In genomic region chrX:110914281-110914680, GRCh38 we compare ENCODE assay signal across 31 cellular contexts.
"Had no signal": no experiment of that assay in that cellular context is flagged by ENCODE, and none has a peak within 500 bp of the region (broad histone marks: within the 10 kb centered on the region; RNA-seq: fewer than 3 reads in every experiment).

No MANE protein-coding gene starts in this region.

- H3K27ac Mint-ChIP-seq: activated naive CD4-positive, alpha-beta T cell treated with anti-CD3 and anti-CD28 coated beads, Interleukin-2, amount 50 U/mL, for 72 hours; activated T-cell treated with anti-CD3 and anti-CD28 coated beads, Interleukin-2, amount 50 U/mL, for 72 hours; mesothelial cell of epicardium; T-helper 2 cell treated with Interferon-gamma antibody and Interleukin-4, amounts not matched to agents 5 μg/mL and 100 μg/mL, for 36 hours; type B pancreatic cell had no signal

- H3K27me3 Mint-ChIP-seq: central memory CD8-positive, alpha-beta T cell; type B pancreatic cell had no signal

- H3K4me3 ChIP-seq: esophagus muscularis mucosa, right lobe of liver, skin epidermis, testis, uterus had no signal

- H3K4me3 Mint-ChIP-seq: activated T-cell treated with anti-CD3 and anti-CD28 coated beads, Interleukin-2, amount 50 U/mL, for 72 hours; central memory CD8-positive, alpha-beta T cell; mesothelial cell of epicardium; naive thymus-derived CD4-positive, alpha-beta T cell; T-helper 2 cell treated with Interferon-gamma antibody and Interleukin-4, amounts not matched to agents 5 μg/mL and 100 μg/mL, for 36 hours; type B pancreatic cell had no signal

- DNase-seq: activated CD4-positive, alpha-beta T cell treated with anti-CD3 and anti-CD28 coated beads for 4 hours; activated CD4-positive, alpha-beta T cell treated with anti-CD3 and anti-CD28 coated beads, Interleukin-2, amount 50 U/mL, for 4 hours; activated naive CD4-positive, alpha-beta T cell; activated T-cell treated with anti-CD3 and anti-CD28 coated beads for 4 hours; activated T-cell treated with anti-CD3 and anti-CD28 coated beads, Interleukin-2, amount 50 U/mL, for 72 hours; dermis blood vessel endothelial cell; effector CD4-positive, alpha-beta T cell; glutamatergic neuron; left ventricle myocardium superior; naive thymus-derived CD4-positive, alpha-beta T cell; nucleus accumbens; posterior cingulate gyrus; right lobe of liver; stimulated activated CD4-positive, alpha-beta T cell treated with anti-CD3 and anti-CD28 coated beads, Interleukin-12 subunit alpha, Interleukin-12 subunit beta, amount 100 ng/mL, for 4 hours; stimulated activated CD4-positive, alpha-beta T cell treated with anti-CD3 and anti-CD28 coated beads, Interleukin-4, amount 100 ng/mL, for 1 hour; stimulated activated naive CD8-positive, alpha-beta T cell treated with anti-CD3 and anti-CD28 coated beads, Interleukin-15, Interleukin-2, amounts not matched to agents 100 U/mL and 50 U/mL, for 24 hours; T-helper 1 cell; testis; uterus had no signal

- H3K4me1 Mint-ChIP-seq: central memory CD8-positive, alpha-beta T cell; naive thymus-derived CD4-positive, alpha-beta T cell had no signal

- H3K27me3 ChIP-seq: esophagus muscularis mucosa, right lobe of liver, testis, uterus had no signal

- H3K36me3 ChIP-seq: esophagus muscularis mucosa, right lobe of liver, uterus had no signal

- H3K9me3 ChIP-seq: esophagus muscularis mucosa, right lobe of liver, testis, uterus had no signal

- H3K4me1 ChIP-seq: esophagus muscularis mucosa, right lobe of liver, testis, uterus had no signal

- H3K27ac ChIP-seq: esophagus muscularis mucosa, right lobe of liver, skin epidermis, testis, uterus, VCaP had no signal

- FAIRE-seq: bronchial epithelial cell, colon, frontal cortex, islet of Langerhans had no signal

- H3K9me3 Mint-ChIP-seq: activated naive CD4-positive, alpha-beta T cell treated with anti-CD3 and anti-CD28 coated beads, Interleukin-2, amount 50 U/mL, for 72 hours; activated T-cell treated with anti-CD3 and anti-CD28 coated beads, Interleukin-2, amount 50 U/mL, for 72 hours; central memory CD8-positive, alpha-beta T cell; mesothelial cell of epicardium; naive thymus-derived CD4-positive, alpha-beta T cell; T-helper 2 cell treated with Interferon-gamma antibody and Interleukin-4, amounts not matched to agents 5 μg/mL and 100 μg/mL, for 36 hours; type B pancreatic cell had no signal

- H3K36me3 Mint-ChIP-seq: activated naive CD4-positive, alpha-beta T cell treated with anti-CD3 and anti-CD28 coated beads, Interleukin-2, amount 50 U/mL, for 72 hours; mesothelial cell of epicardium; naive thymus-derived CD4-positive, alpha-beta T cell; type B pancreatic cell had no signal

- ATAC-seq: activated naive CD4-positive, alpha-beta T cell treated with anti-CD3 and anti-CD28 coated beads, Interleukin-2, amount 50 U/mL, for 72 hours; activated T-cell treated with anti-CD3 and anti-CD28 coated beads, Interleukin-2, amount 50 U/mL, for 72 hours; left ventricle myocardium superior; naive thymus-derived CD4-positive, alpha-beta T cell; right lobe of liver; stimulated activated naive CD8-positive, alpha-beta T cell treated with anti-CD3 and anti-CD28 coated beads, Interleukin-15, Interleukin-2, amounts not matched to agents 100 U/mL and 50 U/mL, for 24 hours had no signal
